Comparison of ENCODE assay signal across 1 cellular context in genomic region chr12:59115526-59115925, GRCh38.
TF ChIP-seq lines count a peak whose summit lies in the region.

No MANE protein-coding gene starts in this region.

TF ChIP-seq in IMR-90, 13 proteins besides CTCF, POLR2A, EP300 and RAD21 (continued from another document):
- no peak for TF ChIP-seq USF2 (IDR thresholded peaks at IDR 0.05; ENCODE audit: low read depth, low read length)
